ENCODE assay signal across 19 cellular contexts in the genomic region with DNA sequence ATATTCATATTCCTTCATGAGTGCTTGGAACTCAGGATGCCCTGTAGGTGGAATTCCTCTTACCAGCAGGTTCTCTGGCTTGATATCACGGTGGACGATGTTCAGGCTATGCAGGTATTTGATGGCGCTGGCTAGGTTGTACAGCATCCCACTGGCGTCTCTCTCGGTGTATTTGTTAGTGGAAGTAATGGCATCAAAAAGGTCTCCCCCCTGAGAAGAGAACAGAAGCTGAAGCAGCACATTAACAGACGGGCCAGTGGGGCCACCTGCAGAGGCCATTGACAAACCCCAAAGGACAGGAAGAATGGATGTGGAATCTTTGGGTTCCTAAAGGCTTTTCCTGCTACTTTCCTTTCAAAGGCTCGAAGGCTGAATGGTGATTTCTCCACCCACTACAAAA.
DNase-seq lines count a peak whose midpoint lies in the region; TF ChIP-seq lines count a peak whose summit lies in the region.
"Had no signal": no experiment of that assay in that cellular context is flagged by ENCODE, and none has a peak within 500 bp of the region (broad histone marks: within the 10 kb centered on the region; RNA-seq: fewer than 3 reads in every experiment).

No MANE protein-coding gene starts in this region.

- H2AK5ac ChIP-seq in neuronal stem cell (ENCODE audit: low read depth, low read length) = no peak overlapping the region

- H3K9me3 ChIP-seq in HUES48 (ENCODE audit: control insufficient read depth, insufficient read depth, low read length) = no peaks in the 10 kb centered on the region
- no peaks in the 10 kb centered on the region for H3K9me3 ChIP-seq in neuronal stem cell (replicated peaks in 1 of 2; ENCODE audit: control insufficient read depth in 2 of 2, insufficient read depth in 1 of 2, low read depth in 1 of 2, low read length in 2 of 2)
- H3K9me3 ChIP-seq in prostate gland = no peaks in the 10 kb centered on the region
- H3K9me3 ChIP-seq: BLaER1, Caco-2 had no signal

- H2BK120ac ChIP-seq in neuronal stem cell (ENCODE audit: low read depth, low read length) = no peak overlapping the region

- H4K8ac ChIP-seq in neuronal stem cell (ENCODE audit: low read depth, low read length) = no peak overlapping the region

- H4K91ac ChIP-seq in neuronal stem cell (ENCODE audit: low read depth, low read length, poor library complexity) = no peak overlapping the region

- H3K18ac ChIP-seq in neuronal stem cell (ENCODE audit: low read length) = no peak overlapping the region

- H3K27ac ChIP-seq in HUES48 (ENCODE audit: low read depth, low read length) = peak overlapping the region; percentile 44
- no peak overlapping the region for H3K27ac ChIP-seq in neuronal stem cell (replicated peaks; ENCODE audit: low read length)
- no peak overlapping the region for H3K27ac ChIP-seq in prostate gland
- H3K27ac ChIP-seq: 22Rv1, BLaER1, C4-2B had no signal

- no CpG with 5 or more reads among the region's 7 CpGs for WGBS in neuronal stem cell (ENCODE audit: extremely low coverage in 2 of 2, insufficient read length in 2 of 2, insufficient replicate concordance in 1 of 2), 2 donors
- WGBS in prostate gland = 95% methylated on average over 7 of the region's 7 CpGs

- no peak overlapping the region for H3K14ac ChIP-seq in neuronal stem cell (ENCODE audit: low read length)

- no peak overlapping the region for H3K4me3 ChIP-seq in HUES48 (ENCODE audit: low read depth, low read length)
- no peak overlapping the region for H3K4me3 ChIP-seq in neuronal stem cell (ENCODE audit: low read length in 2 of 2)
- no peak overlapping the region for H3K4me3 ChIP-seq in prostate gland
- H3K4me3 ChIP-seq: BLaER1, GM12878 had no signal

- no peak overlapping the region for H2BK5ac ChIP-seq in neuronal stem cell (ENCODE audit: low read length)

- H3K27me3 ChIP-seq in HUES48 (ENCODE audit: control insufficient read depth, insufficient read depth, low read length) = no peaks in the 10 kb centered on the region
- H3K27me3 ChIP-seq in neuronal stem cell (ENCODE audit: control insufficient read depth in 3 of 3, insufficient read depth in 3 of 3, low read depth in 1 of 3, low read length in 3 of 3) = no peaks in the 10 kb centered on the region
- H3K27me3 ChIP-seq in prostate gland (replicated peaks; ENCODE audit: insufficient read depth) = no peaks in the 10 kb centered on the region
- H3K27me3 ChIP-seq: BLaER1 had no signal

- H3K23ac ChIP-seq in neuronal stem cell (ENCODE audit: low read depth, low read length, poor library complexity) = no peak overlapping the region

- no peak for TF ChIP-seq CTCF in prostate gland (IDR thresholded peaks at IDR 0.05)

- H2BK12ac ChIP-seq in neuronal stem cell (ENCODE audit: low read length) = no peak overlapping the region

- H3K4ac ChIP-seq in neuronal stem cell (ENCODE audit: low read length) = no peak overlapping the region

- peaks cover 6% of the 10 kb centered on the region for H3K4me1 ChIP-seq in HUES48 (ENCODE audit: control insufficient read depth, insufficient read depth, low read length)
- peaks cover 6 to 10% of the 10 kb centered on the region in 2 donors for H3K4me1 ChIP-seq in neuronal stem cell (ENCODE audit: control insufficient read depth in 2 of 2, insufficient read depth in 1 of 2, low read depth in 1 of 2, low read length in 2 of 2)
- H3K4me1 ChIP-seq in prostate gland (replicated peaks) = no peaks in the 10 kb centered on the region
- H3K4me1 ChIP-seq: BLaER1, Caco-2 had no signal

- in situ Hi-C loops in G401 (cut with HindIII; ENCODE audit: low sequenced_read_pairs) = no loop called here

- no peak for TF ChIP-seq POLR2A in prostate gland (IDR thresholded peaks at IDR 0.05)

- DNase-seq in G401 (ENCODE audit: low spot score) = peak; percentile 74
- peak; percentile 68 for DNase-seq in cerebellar cortex (ENCODE audit: low spot score)
- peak; percentile 9 for DNase-seq in neuronal stem cell (ENCODE audit: low spot score)
- no peak for DNase-seq in SW480 (ENCODE audit: low spot score)
- no peak for DNase-seq in prostate gland (ENCODE audit: low spot score)
- no peak for DNase-seq in NOMO-1 treated with DMSO at 0.1 percent for 48 hours (lab: John Stamatoyannopoulos, UW; ENCODE audit: unreplicated experiment)
- DNase-seq: Caco-2; CD4-positive, CD25-positive, alpha-beta regulatory T cell; CD8-positive, alpha-beta T cell; DMS153; DND-41; GDM1; GOT3; HCEC 1CT had no signal

- no peak overlapping the region for H3K4me2 ChIP-seq in neuronal stem cell (ENCODE audit: insufficient read depth, low read length, poor library complexity, severe bottlenecking)
- H3K4me2 ChIP-seq: BLaER1 had no signal

- H2BK15ac ChIP-seq in neuronal stem cell (ENCODE audit: low read length) = no peak overlapping the region

- H3K9ac ChIP-seq in HUES48 (ENCODE audit: low read depth, low read length) (no peak overlapping the region), neuronal stem cell (ENCODE audit: low read depth, low read length, poor library complexity) (no peak overlapping the region)
- H3K9ac ChIP-seq: BLaER1 had no signal

- H2AFZ ChIP-seq in neuronal stem cell (ENCODE audit: low read length) = no peak overlapping the region

- H3K36me3 ChIP-seq in HUES48 (ENCODE audit: control insufficient read depth, insufficient read depth, low read length) (peaks cover 23% of the 10 kb centered on the region), neuronal stem cell (replicated peaks in 1 of 2; ENCODE audit: control insufficient read depth in 2 of 2, insufficient read depth in 2 of 2, low read length in 2 of 2) (no peaks in the 10 kb centered on the region), prostate gland (no peaks in the 10 kb centered on the region)
- H3K36me3 ChIP-seq: BLaER1 had no signal

- H3K79me1 ChIP-seq in neuronal stem cell (ENCODE audit: low read depth, low read length) = no peaks in the 10 kb centered on the region

- intact Hi-C loops in prostate gland (cut with DNase I) = no loop called here

Comparison
In these comparisons a context has a peak if more than half of its experiments do, and no peak if none do; other contexts are left out.
1. DNase-seq: peak in G401 (single experiment), cerebellar cortex (single experiment) and neuronal stem cell (single experiment); none in SW480 (single experiment), prostate gland (single experiment) and NOMO-1 treated with DMSO at 0.1 percent for 48 hours (single experiment).